In the genomic region with DNA sequence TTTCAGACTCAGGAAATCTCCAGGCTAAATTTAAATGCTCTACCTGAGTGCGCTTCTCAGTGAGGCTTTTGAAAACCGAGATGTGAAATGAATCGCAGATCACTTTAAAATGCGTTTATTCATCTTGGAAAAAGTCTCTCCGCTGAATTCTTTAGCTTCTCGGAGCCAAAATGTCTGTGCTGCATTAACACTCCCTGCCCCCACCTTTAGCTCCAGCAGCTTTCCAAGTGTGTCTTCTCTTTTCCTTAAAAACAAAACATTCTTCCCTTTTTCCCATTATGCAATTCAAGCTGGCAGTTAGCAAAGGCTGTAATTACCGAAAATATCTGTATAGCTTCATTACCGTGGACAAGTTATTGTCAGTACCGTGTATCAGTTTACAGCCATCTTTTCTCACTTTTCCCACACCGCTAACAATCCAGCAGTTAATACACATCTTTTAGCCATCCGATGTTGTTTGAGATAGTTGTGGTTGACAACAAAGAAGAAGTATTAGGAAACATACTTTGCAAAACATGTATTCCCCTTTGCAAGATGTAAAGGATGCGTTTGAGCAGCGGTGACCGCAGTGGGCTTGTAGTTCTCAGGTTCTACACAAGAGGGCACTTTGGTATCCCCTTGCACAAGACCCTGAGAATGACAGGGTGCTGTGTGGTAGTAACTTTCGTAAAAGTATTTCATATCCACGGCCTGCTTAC, we compare ENCODE assay signal across 1 cellular context.
TF ChIP-seq lines count a peak whose summit lies in the region.

No MANE protein-coding gene starts in this region.

TF ChIP-seq in HepG2, 621 proteins besides CTCF, POLR2A, EP300 and RAD21 (continued from another document):
- TF ChIP-seq, protein P1, sequence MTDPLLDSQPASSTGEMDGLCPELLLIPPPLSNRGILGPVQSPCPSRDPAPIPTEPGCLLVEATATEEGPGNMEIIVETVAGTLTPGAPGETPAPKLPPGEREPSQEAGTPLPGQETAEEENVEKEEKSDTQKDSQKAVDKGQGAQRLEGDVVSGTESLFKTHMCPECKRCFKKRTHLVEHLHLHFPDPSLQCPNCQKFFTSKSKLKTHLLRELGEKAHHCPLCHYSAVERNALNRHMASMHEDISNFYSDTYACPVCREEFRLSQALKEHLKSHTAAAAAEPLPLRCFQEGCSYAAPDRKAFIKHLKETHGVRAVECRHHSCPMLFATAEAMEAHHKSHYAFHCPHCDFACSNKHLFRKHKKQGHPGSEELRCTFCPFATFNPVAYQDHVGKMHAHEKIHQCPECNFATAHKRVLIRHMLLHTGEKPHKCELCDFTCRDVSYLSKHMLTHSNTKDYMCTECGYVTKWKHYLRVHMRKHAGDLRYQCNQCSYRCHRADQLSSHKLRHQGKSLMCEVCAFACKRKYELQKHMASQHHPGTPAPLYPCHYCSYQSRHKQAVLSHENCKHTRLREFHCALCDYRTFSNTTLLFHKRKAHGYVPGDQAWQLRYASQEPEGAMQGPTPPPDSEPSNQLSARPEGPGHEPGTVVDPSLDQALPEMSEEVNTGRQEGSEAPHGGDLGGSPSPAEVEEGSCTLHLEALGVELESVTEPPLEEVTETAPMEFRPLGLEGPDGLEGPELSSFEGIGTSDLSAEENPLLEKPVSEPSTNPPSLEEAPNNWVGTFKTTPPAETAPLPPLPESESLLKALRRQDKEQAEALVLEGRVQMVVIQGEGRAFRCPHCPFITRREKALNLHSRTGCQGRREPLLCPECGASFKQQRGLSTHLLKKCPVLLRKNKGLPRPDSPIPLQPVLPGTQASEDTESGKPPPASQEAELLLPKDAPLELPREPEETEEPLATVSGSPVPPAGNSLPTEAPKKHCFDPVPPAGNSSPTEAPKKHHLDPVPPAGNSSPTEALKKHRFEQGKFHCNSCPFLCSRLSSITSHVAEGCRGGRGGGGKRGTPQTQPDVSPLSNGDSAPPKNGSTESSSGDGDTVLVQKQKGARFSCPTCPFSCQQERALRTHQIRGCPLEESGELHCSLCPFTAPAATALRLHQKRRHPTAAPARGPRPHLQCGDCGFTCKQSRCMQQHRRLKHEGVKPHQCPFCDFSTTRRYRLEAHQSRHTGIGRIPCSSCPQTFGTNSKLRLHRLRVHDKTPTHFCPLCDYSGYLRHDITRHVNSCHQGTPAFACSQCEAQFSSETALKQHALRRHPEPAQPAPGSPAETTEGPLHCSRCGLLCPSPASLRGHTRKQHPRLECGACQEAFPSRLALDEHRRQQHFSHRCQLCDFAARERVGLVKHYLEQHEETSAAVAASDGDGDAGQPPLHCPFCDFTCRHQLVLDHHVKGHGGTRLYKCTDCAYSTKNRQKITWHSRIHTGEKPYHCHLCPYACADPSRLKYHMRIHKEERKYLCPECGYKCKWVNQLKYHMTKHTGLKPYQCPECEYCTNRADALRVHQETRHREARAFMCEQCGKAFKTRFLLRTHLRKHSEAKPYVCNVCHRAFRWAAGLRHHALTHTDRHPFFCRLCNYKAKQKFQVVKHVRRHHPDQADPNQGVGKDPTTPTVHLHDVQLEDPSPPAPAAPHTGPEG (CRISPR knock-in tag; IDR thresholded peaks at IDR 0.05), result no peak
- TF ChIP-seq, protein P2, sequence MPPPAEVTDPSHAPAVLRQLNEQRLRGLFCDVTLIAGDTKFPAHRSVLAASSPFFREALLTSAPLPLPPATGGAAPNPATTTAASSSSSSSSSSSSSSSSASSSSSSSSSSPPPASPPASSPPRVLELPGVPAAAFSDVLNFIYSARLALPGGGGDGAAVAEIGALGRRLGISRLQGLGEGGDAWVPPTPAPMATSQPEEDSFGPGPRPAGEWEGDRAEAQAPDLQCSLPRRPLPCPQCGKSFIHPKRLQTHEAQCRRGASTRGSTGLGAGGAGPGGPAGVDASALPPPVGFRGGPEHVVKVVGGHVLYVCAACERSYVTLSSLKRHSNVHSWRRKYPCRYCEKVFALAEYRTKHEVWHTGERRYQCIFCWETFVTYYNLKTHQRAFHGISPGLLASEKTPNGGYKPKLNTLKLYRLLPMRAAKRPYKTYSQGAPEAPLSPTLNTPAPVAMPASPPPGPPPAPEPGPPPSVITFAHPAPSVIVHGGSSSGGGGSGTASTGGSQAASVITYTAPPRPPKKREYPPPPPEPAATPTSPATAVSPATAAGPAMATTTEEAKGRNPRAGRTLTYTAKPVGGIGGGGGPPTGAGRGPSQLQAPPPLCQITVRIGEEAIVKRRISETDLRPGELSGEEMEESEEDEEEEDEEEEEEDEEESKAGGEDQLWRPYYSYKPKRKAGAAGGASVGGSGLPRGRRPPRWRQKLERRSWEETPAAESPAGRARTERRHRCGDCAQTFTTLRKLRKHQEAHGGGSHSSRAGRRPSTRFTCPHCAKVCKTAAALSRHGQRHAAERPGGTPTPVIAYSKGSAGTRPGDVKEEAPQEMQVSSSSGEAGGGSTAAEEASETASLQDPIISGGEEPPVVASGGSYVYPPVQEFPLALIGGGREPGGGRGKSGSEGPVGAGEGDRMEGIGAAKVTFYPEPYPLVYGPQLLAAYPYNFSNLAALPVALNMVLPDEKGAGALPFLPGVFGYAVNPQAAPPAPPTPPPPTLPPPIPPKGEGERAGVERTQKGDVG (CRISPR knock-in tag; IDR thresholded peaks at IDR 0.05; ENCODE audit: borderline replicate concordance), result peak; percentile 78; the same call in 1 of the 2 replicates
- TF ChIP-seq SMC3 (IDR thresholded peaks at IDR 0.05; ENCODE audit: low read length) (peak; percentile 85), TAF1 (CRISPR knock-in tag; IDR thresholded peaks at IDR 0.05) (no peak), STAG1 (CRISPR knock-in tag; IDR thresholded peaks at IDR 0.05) (peak; percentile 81), HHEX (CRISPR knock-in tag; IDR thresholded peaks at IDR 0.05) (no peak), CEBPB (IDR thresholded peaks at IDR 0.05; ENCODE audit: borderline replicate concordance, low read depth, low read length) (peak; percentile 45; the same call in 1 of the 2 replicates), POGZ (CRISPR knock-in tag; IDR thresholded peaks at IDR 0.05) (0 out of 2 replicates have a peak, but pooled peaks have one; percentile 18), CEBPG (CRISPR knock-in tag; IDR thresholded peaks at IDR 0.05) (peak; percentile 33; the same call in 1 of the 2 replicates)
- TF ChIP-seq, protein P3, sequence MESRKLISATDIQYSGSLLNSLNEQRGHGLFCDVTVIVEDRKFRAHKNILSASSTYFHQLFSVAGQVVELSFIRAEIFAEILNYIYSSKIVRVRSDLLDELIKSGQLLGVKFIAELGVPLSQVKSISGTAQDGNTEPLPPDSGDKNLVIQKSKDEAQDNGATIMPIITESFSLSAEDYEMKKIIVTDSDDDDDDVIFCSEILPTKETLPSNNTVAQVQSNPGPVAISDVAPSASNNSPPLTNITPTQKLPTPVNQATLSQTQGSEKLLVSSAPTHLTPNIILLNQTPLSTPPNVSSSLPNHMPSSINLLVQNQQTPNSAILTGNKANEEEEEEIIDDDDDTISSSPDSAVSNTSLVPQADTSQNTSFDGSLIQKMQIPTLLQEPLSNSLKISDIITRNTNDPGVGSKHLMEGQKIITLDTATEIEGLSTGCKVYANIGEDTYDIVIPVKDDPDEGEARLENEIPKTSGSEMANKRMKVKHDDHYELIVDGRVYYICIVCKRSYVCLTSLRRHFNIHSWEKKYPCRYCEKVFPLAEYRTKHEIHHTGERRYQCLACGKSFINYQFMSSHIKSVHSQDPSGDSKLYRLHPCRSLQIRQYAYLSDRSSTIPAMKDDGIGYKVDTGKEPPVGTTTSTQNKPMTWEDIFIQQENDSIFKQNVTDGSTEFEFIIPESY (CRISPR knock-in tag; IDR thresholded peaks at IDR 0.05), result peak; percentile 92
